25 cellular contexts compared by ENCODE assay signal in the genomic region with DNA sequence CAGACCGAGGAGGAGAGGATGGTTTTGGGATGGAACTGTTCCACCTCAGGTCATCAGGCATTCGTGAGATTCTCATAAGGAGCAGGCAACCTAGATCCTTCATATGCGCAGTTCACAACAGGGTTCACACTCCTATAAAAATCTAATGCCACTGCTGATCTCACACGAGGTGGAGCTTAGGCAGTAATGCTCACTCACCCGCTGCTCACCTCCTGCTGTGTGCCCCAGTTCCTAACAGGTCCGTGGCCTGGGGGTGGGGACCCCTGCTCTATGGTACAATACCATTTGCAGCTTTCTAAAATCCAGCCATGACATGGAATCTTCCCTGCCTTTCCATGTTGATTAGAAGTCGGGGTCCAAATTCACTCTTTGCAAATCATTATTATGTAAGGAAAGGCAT.
DNase-seq lines count a peak whose midpoint lies in the region; ATAC-seq and TF ChIP-seq lines count a peak whose summit lies in the region.
"Had no signal": no experiment of that assay in that cellular context is flagged by ENCODE, and none has a peak within 500 bp of the region (broad histone marks: within the 10 kb centered on the region; RNA-seq: fewer than 3 reads in every experiment).

No MANE protein-coding gene starts in this region.

- H3K4me1 Mint-ChIP-seq in activated naive CD8-positive, alpha-beta T cell treated with anti-CD3 and anti-CD28 coated beads, Interleukin-2, amount 50 U/mL, for 24 hours = peaks cover 59% of the 10 kb centered on the region
- peaks cover 36% of the 10 kb centered on the region for H3K4me1 Mint-ChIP-seq in activated naive CD8-positive, alpha-beta T cell treated with anti-CD3 and anti-CD28 coated beads for 36 hours
- H3K4me1 Mint-ChIP-seq in effector memory CD8-positive, alpha-beta T cell (ENCODE audit: low read depth in 2 of 2) = peaks cover 49 to 75% of the 10 kb centered on the region in 2 donors
- H3K4me1 Mint-ChIP-seq in natural killer cell = peaks cover 84 to 91% of the 10 kb centered on the region in 2 donors
- H3K4me1 Mint-ChIP-seq in CD4-positive, alpha-beta memory T cell = peaks cover 37 to 76% (median 56%) of the 10 kb centered on the region in 4 donors

- no peaks in the 10 kb centered on the region for H3K27me3 Mint-ChIP-seq in activated naive CD8-positive, alpha-beta T cell treated with anti-CD3 and anti-CD28 coated beads, Interleukin-2, amount 50 U/mL, for 24 hours
- H3K27me3 Mint-ChIP-seq in activated naive CD8-positive, alpha-beta T cell treated with anti-CD3 and anti-CD28 coated beads for 36 hours = peaks cover 3% of the 10 kb centered on the region
- H3K27me3 Mint-ChIP-seq in effector memory CD8-positive, alpha-beta T cell = no peaks in the 10 kb centered on the region
- no peaks in the 10 kb centered on the region for H3K27me3 Mint-ChIP-seq in natural killer cell (ENCODE audit: low read depth in 2 of 2)
- H3K27me3 Mint-ChIP-seq in CD4-positive, alpha-beta memory T cell = no peaks in the 10 kb centered on the region

- peaks cover 27% of the 10 kb centered on the region for H3K4me1 ChIP-seq in testis
- H3K4me1 ChIP-seq in CD4-positive, alpha-beta memory T cell (ENCODE audit: insufficient read depth, low read length) = peaks cover 50% of the 10 kb centered on the region
- H3K4me1 ChIP-seq: BE2C had no signal

- DNase-seq in activated naive CD8-positive, alpha-beta T cell treated with anti-CD3 and anti-CD28 coated beads, Interleukin-2, amount 50 U/mL, for 24 hours = no peak
- no peak for DNase-seq in activated naive CD8-positive, alpha-beta T cell treated with anti-CD3 and anti-CD28 coated beads for 36 hours
- DNase-seq in effector memory CD8-positive, alpha-beta T cell = no peak
- no peak for DNase-seq in natural killer cell
- DNase-seq in testis = no peak
- no peak for DNase-seq in cardiac septum (ENCODE audit: low spot score)
- DNase-seq in CD4-positive, alpha-beta memory T cell = no peak
- DNase-seq: BE2C; NCI-H1092; NCI-H1417 treated with DMSO at 0.1 percent for 48 hours; NCI-H1694 treated with DMSO at 0.1 percent for 48 hours; NCI-H2081 treated with DMSO at 0.1 percent for 48 hours; NCI-H2171 treated with DMSO at 0.1 percent for 48 hours; NCI-H446; NCI-H524 treated with DMSO at 0.1 percent for 48 hours; NCI-H774; NK-92 treated with Interleukin-12 subunit alpha and Interleukin-12 subunit beta, amount 100 ng/mL, for 24 hours; PC-3 had no signal

- H3K9me3 ChIP-seq in testis = no peaks in the 10 kb centered on the region
- H3K9me3 ChIP-seq in CD4-positive, alpha-beta memory T cell (ENCODE audit: control insufficient read depth in 1 of 2, low read length in 2 of 2) = no peaks in the 10 kb centered on the region
- H3K9me3 ChIP-seq: BE2C, HAP-1, SJSA1 had no signal

- 90 to 91% methylated on average over 6 to 7 of the region's 7 CpGs for WGBS in testis, 2 donors

- no peaks in the 10 kb centered on the region for H3K36me3 Mint-ChIP-seq in activated naive CD8-positive, alpha-beta T cell treated with anti-CD3 and anti-CD28 coated beads, Interleukin-2, amount 50 U/mL, for 24 hours (ENCODE audit: low read depth)
- H3K36me3 Mint-ChIP-seq in activated naive CD8-positive, alpha-beta T cell treated with anti-CD3 and anti-CD28 coated beads for 36 hours = peaks cover 3% of the 10 kb centered on the region
- H3K36me3 Mint-ChIP-seq in effector memory CD8-positive, alpha-beta T cell (ENCODE audit: insufficient read depth) = peaks cover 5% of the 10 kb centered on the region
- H3K36me3 Mint-ChIP-seq in natural killer cell = no peaks in the 10 kb centered on the region
- H3K36me3 Mint-ChIP-seq in CD4-positive, alpha-beta memory T cell = no peaks in the 10 kb centered on the region

- TF ChIP-seq POLR2A in testis (IDR thresholded peaks at IDR 0.05) = no peak

- H3K27ac ChIP-seq in testis = peak overlapping the region; percentile 41 to 73
- H3K27ac ChIP-seq in CD4-positive, alpha-beta memory T cell (ENCODE audit: low read depth, low read length) = no peak overlapping the region
- H3K27ac ChIP-seq: 22Rv1, HL-60, SJSA1 had no signal

- POLR2A ChIA-PET in CD4-positive, alpha-beta memory T cell (lab: Charles Lee; ENCODE audit: partially characterized antibody) = no interaction called here

- intact Hi-C loops in natural killer cell (cut with micrococcal nuclease) = loop anchor here (5.0 kb wide), 1 partner anchor 33 kb away; no protein-coding TSS in a partner anchor
- intact Hi-C loops in testis (cut with DNase I; ENCODE audit: low total_unique reads) = no loop called here
- intact Hi-C loops in cardiac septum (cut with DNase I) = no loop called here
- intact Hi-C loops in CD4-positive, alpha-beta memory T cell (cut with micrococcal nuclease) = no loop called here

- H3K27ac Mint-ChIP-seq in activated naive CD8-positive, alpha-beta T cell treated with anti-CD3 and anti-CD28 coated beads, Interleukin-2, amount 50 U/mL, for 24 hours = no peak overlapping the region
- H3K27ac Mint-ChIP-seq in activated naive CD8-positive, alpha-beta T cell treated with anti-CD3 and anti-CD28 coated beads for 36 hours = no peak overlapping the region
- peak overlapping the region; percentile 21 to 90 for H3K27ac Mint-ChIP-seq in effector memory CD8-positive, alpha-beta T cell
- H3K27ac Mint-ChIP-seq in natural killer cell = peak overlapping the region; percentile 70 to 95
- H3K27ac Mint-ChIP-seq in CD4-positive, alpha-beta memory T cell = peak overlapping the region in 1 of 7 donors; percentile 15
- H3K27ac Mint-ChIP-seq: GM23338 had no signal

- no peaks in the 10 kb centered on the region for H3K27me3 ChIP-seq in testis
- no peaks in the 10 kb centered on the region for H3K27me3 ChIP-seq in CD4-positive, alpha-beta memory T cell (ENCODE audit: insufficient read depth, low read length)
- H3K27me3 ChIP-seq: BE2C, SJSA1 had no signal

- no peaks in the 10 kb centered on the region for H3K9me3 Mint-ChIP-seq in activated naive CD8-positive, alpha-beta T cell treated with anti-CD3 and anti-CD28 coated beads, Interleukin-2, amount 50 U/mL, for 24 hours
- H3K9me3 Mint-ChIP-seq in activated naive CD8-positive, alpha-beta T cell treated with anti-CD3 and anti-CD28 coated beads for 36 hours = peaks cover 1% of the 10 kb centered on the region
- no peaks in the 10 kb centered on the region for H3K9me3 Mint-ChIP-seq in effector memory CD8-positive, alpha-beta T cell
- H3K9me3 Mint-ChIP-seq in natural killer cell = no peaks in the 10 kb centered on the region
- H3K9me3 Mint-ChIP-seq in CD4-positive, alpha-beta memory T cell = peaks cover 0 to 5% (median 0%) of the 10 kb centered on the region in 8 donors
- H3K9me3 Mint-ChIP-seq: GM23338 had no signal

- H3K4me3 ChIP-seq in testis = no peak overlapping the region
- H3K4me3 ChIP-seq in CD4-positive, alpha-beta memory T cell (ENCODE audit: low read length in 2 of 2) = no peak overlapping the region
- H3K4me3 ChIP-seq: GM23338, HAP-1, SJSA1 had no signal

- H3K4me3 Mint-ChIP-seq in activated naive CD8-positive, alpha-beta T cell treated with anti-CD3 and anti-CD28 coated beads, Interleukin-2, amount 50 U/mL, for 24 hours = no peak overlapping the region
- no peak overlapping the region for H3K4me3 Mint-ChIP-seq in activated naive CD8-positive, alpha-beta T cell treated with anti-CD3 and anti-CD28 coated beads for 36 hours
- H3K4me3 Mint-ChIP-seq in effector memory CD8-positive, alpha-beta T cell = no peak overlapping the region
- no peak overlapping the region for H3K4me3 Mint-ChIP-seq in natural killer cell
- H3K4me3 Mint-ChIP-seq in CD4-positive, alpha-beta memory T cell = no peak overlapping the region
- H3K4me3 Mint-ChIP-seq: GM23338 had no signal

- ATAC-seq in activated naive CD8-positive, alpha-beta T cell treated with anti-CD3 and anti-CD28 coated beads, Interleukin-2, amount 50 U/mL, for 24 hours = peak; percentile 30
- no peak for ATAC-seq in effector memory CD8-positive, alpha-beta T cell (replicated peaks)
- ATAC-seq in natural killer cell (no peak), HG03520 (IDR thresholded peaks at IDR 0.05; ENCODE audit: unreplicated experiment) (no peak)
- ATAC-seq: GM23338, PC-3, Right ventricle myocardium inferior had no signal

- CTCF ChIA-PET in CD4-positive, alpha-beta memory T cell (lab: Charles Lee; ENCODE audit: partially characterized antibody) = no interaction called here

- TF ChIP-seq CTCF in natural killer cell (IDR thresholded peaks at IDR 0.05) (no peak), testis (IDR thresholded peaks at IDR 0.05) (no peak)

- H3K36me3 ChIP-seq in testis (ENCODE audit: low read depth, missing control alignments) = no peaks in the 10 kb centered on the region
- H3K36me3 ChIP-seq in CD4-positive, alpha-beta memory T cell (ENCODE audit: insufficient read depth, low read length) = no peaks in the 10 kb centered on the region
- H3K36me3 ChIP-seq: BE2C, HAP-1, SJSA1 had no signal

Comparison
In these comparisons a context has a peak if more than half of its experiments do, and no peak if none do; other contexts are left out.
1. H3K27ac Mint-ChIP-seq: peak in effector memory CD8-positive, alpha-beta T cell (2 of 2) and natural killer cell (2 of 2); none in activated naive CD8-positive, alpha-beta T cell treated with anti-CD3 and anti-CD28 coated beads, Interleukin-2, amount 50 U/mL, for 24 hours (single experiment) and activated naive CD8-positive, alpha-beta T cell treated with anti-CD3 and anti-CD28 coated beads for 36 hours (single experiment).